ENCODE assay signal across 8 cellular contexts in the genomic region with DNA sequence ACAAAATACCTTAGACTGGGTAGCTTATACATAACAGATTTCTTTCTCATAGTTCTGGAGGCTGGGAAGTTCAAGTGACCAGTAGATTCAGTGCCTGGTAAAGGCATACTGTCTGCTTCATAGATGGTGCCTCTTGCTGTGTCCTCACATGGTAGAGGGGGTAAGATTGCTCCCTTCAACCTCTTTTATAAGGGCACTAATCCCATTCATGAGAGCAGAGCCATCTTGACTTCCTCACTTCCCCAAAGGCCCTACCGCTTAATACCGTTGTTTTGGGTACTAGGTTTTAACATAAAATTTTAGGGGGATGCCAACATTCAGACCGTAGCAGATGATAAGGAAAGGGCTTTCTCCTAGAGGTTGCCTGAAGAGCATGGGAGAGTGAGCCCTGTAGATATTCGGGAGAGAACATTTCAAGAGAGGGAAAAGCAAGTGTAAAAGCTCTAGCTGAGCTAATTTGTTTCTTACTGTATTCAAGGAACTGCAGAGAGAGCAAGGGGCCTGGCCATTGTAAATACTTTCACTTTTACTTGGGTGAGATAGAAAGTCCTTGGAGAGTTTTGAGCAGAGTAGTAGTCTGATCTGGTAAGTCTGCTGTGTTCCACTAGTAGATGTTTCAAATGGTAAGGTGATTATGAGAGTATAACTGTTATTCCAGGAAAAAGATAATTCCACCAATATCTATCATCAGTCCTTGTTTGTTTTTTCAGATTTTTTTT. TPM values are rescaled to one million over a fixed set of nuclear protein-coding genes. Genes with fewer than 3 reads are reported as not detected.
DNase-seq lines count a peak whose midpoint lies in the region; ATAC-seq and TF ChIP-seq lines count a peak whose summit lies in the region.

No MANE protein-coding gene starts in this region.

- peaks cover 58% of the 10 kb centered on the region for H3K4me1 ChIP-seq in GM23248 (ENCODE audit: insufficient read depth)
- H3K4me1 ChIP-seq in MM.1S (ENCODE audit: low read length) = 0 out of 2 replicates have a peak, but pooled peaks cover 4% of the 10 kb centered on the region
- H3K4me1 ChIP-seq in hepatocyte (ENCODE audit: insufficient read depth) = no peaks in the 10 kb centered on the region

- H3K27me3 ChIP-seq in GM23248 (replicated peaks; ENCODE audit: insufficient read depth) (no peaks in the 10 kb centered on the region), MM.1S (replicated peaks; ENCODE audit: insufficient read depth, low read length) (no peaks in the 10 kb centered on the region), hepatocyte (no peaks in the 10 kb centered on the region)

- H3K4me3 ChIP-seq in GM23248 (no peak overlapping the region), MM.1S (ENCODE audit: low read length) (no peak overlapping the region), hepatocyte (no peak overlapping the region)

- H3K36me3 ChIP-seq in GM23248 (ENCODE audit: low read depth) = no peaks in the 10 kb centered on the region
- H3K36me3 ChIP-seq in MM.1S (replicated peaks; ENCODE audit: insufficient read depth, low read length) = no peaks in the 10 kb centered on the region
- H3K36me3 ChIP-seq in hepatocyte (replicated peaks; ENCODE audit: insufficient read depth, low read depth) = no peaks in the 10 kb centered on the region

- H3K79me2 ChIP-seq in GM23248 (ENCODE audit: insufficient read depth) (peaks cover 98% of the 10 kb centered on the region), MM.1S (ENCODE audit: low read length) (peaks cover 75% of the 10 kb centered on the region), hepatocyte (peaks cover 100% of the 10 kb centered on the region)

- peak; percentile 93 for ATAC-seq in GM18517 (IDR thresholded peaks at IDR 0.05; ENCODE audit: unreplicated experiment)

- H3K9me2 ChIP-seq in GM23248 (ENCODE audit: insufficient read depth) (no peaks in the 10 kb centered on the region), MM.1S (replicated peaks; ENCODE audit: insufficient read depth, low read length) (no peaks in the 10 kb centered on the region), hepatocyte (replicated peaks; ENCODE audit: insufficient read depth) (no peaks in the 10 kb centered on the region)

- DNase-seq in GM23248 = peak; percentile 35
- DNase-seq in MM.1S = peak; percentile 34
- no peak for DNase-seq in hepatocyte (ENCODE audit: low spot score)
- no peak for DNase-seq in effector CD8-positive, alpha-beta T cell (lab: John Stamatoyannopoulos, UW)
- DNase-seq in stimulated activated CD4-positive, alpha-beta T cell treated with anti-CD3 and anti-CD28 coated beads, Interleukin-1b, Interleukin-23, amount 100 ng/mL, for 48 hours = no peak
- no peak for DNase-seq in NK-92 treated with Interleukin-12 subunit alpha and Interleukin-12 subunit beta, amount 100 ng/mL, for 24 hours (lab: John Stamatoyannopoulos, UW)
- no peak for DNase-seq in activated CD8-positive, alpha-beta memory T cell treated with anti-CD3 and anti-CD28 coated beads for 24 hours

- peaks cover 7% of the 10 kb centered on the region; the same call in 1 of the 2 replicates for H4K20me1 ChIP-seq in GM23248 (ENCODE audit: insufficient read depth)
- H4K20me1 ChIP-seq in MM.1S (ENCODE audit: insufficient read depth, low read length) = 0 out of 2 replicates have a peak, but pooled peaks cover 8% of the 10 kb centered on the region
- peaks cover 52% of the 10 kb centered on the region for H4K20me1 ChIP-seq in hepatocyte (ENCODE audit: insufficient read depth, poor library complexity, severe bottlenecking)

- no peak overlapping the region for H2AFZ ChIP-seq in GM23248
- no peak overlapping the region for H2AFZ ChIP-seq in MM.1S (ENCODE audit: low read length)
- no peak overlapping the region for H2AFZ ChIP-seq in hepatocyte

- no peak overlapping the region for H3K27ac ChIP-seq in GM23248
- no peak overlapping the region for H3K27ac ChIP-seq in MM.1S (ENCODE audit: low read length)
- H3K27ac ChIP-seq in hepatocyte = no peak overlapping the region

- H3K9me3 ChIP-seq in GM23248 (ENCODE audit: low read depth) (no peaks in the 10 kb centered on the region), MM.1S (replicated peaks; ENCODE audit: insufficient read depth, low read length) (no peaks in the 10 kb centered on the region), hepatocyte (ENCODE audit: low read depth) (no peaks in the 10 kb centered on the region)

- WGBS in GM23248 (ENCODE audit: low coverage in 1 of 2, low lambda C conversion rate in 2 of 2, missing lambda C conversion rate in 2 of 2), 2 experiments = 53 to 56% methylated on average over 4 of the region's 4 CpGs
- WGBS in hepatocyte (ENCODE audit: low lambda C conversion rate, missing lambda C conversion rate) = 88% methylated on average over 4 of the region's 4 CpGs

- H3F3A ChIP-seq in GM23248 (ENCODE audit: insufficient read depth) = peaks cover 30% of the 10 kb centered on the region
- no peaks in the 10 kb centered on the region for H3F3A ChIP-seq in MM.1S (ENCODE audit: insufficient read depth, low read length)

- in situ Hi-C loops in GM23248 (cut with MboI) = no loop called here

- TF ChIP-seq CTCF in MM.1S (IDR thresholded peaks at IDR 0.05; ENCODE audit: low read length) (no peak), hepatocyte (IDR thresholded peaks at IDR 0.05; ENCODE audit: poor library complexity) (no peak)

- H3K9ac ChIP-seq in GM23248 (no peak overlapping the region), MM.1S (ENCODE audit: low read length) (no peak overlapping the region)

- H3K4me2 ChIP-seq in GM23248 (ENCODE audit: unreplicated experiment) (peak overlapping the region; percentile 10), MM.1S (ENCODE audit: low read depth, low read length) (no peak overlapping the region), hepatocyte (peak overlapping the region; percentile 50)

RNA-seq across cellular contexts. Expression of a gene that starts 27.3 kb away (rescaled TPM):
- total RNA-seq in GM23248 (2014; rRNA removed; shearing (Covaris generic)) = 41.2 and 79.5 TPM in 2 replicates
- polyA plus RNA-seq in GM23248 (2016; fragmentation: Nextera tagmentation; extraction: Ambion mirVana) (21.7 and 25.5 TPM in 2 replicates), hepatocyte (14.7 and 17.3 TPM in 2 replicates)
- 51.0 and 76.4 TPM in 2 replicates for total RNA-seq in hepatocyte

Comparison
In these comparisons a context has a peak if more than half of its experiments do, and no peak if none do; other contexts are left out.
1. DNase-seq: peak in GM23248 (single experiment) and MM.1S (single experiment); none in hepatocyte (single experiment), effector CD8-positive, alpha-beta T cell (single experiment), stimulated activated CD4-positive, alpha-beta T cell treated with anti-CD3 and anti-CD28 coated beads, Interleukin-1b, Interleukin-23, amount 100 ng/mL, for 48 hours (single experiment), NK-92 treated with Interleukin-12 subunit alpha and Interleukin-12 subunit beta, amount 100 ng/mL, for 24 hours (single experiment) and activated CD8-positive, alpha-beta memory T cell treated with anti-CD3 and anti-CD28 coated beads for 24 hours (single experiment).